17 cellular contexts compared by ENCODE assay signal in genomic region chr15:44015555-44015954, GRCh38.
DNase-seq lines count a peak whose midpoint lies in the region; ATAC-seq, FAIRE-seq and TF ChIP-seq lines count a peak whose summit lies in the region.
"Had no signal": no experiment of that assay in that cellular context is flagged by ENCODE, and none has a peak within 500 bp of the region (broad histone marks: within the 10 kb centered on the region; RNA-seq: fewer than 3 reads in every experiment).

No MANE protein-coding gene starts in this region.

- intact Hi-C loops in sciatic nerve (cut with DNase I): no loop called here

- ATAC-seq in sciatic nerve (peak; percentile 42), HG02588 (IDR thresholded peaks at IDR 0.05; ENCODE audit: unreplicated experiment) (no peak)
- ATAC-seq: A549, GM12878, PC-3 had no signal

- no peak for TF ChIP-seq CTCF in astrocyte of the spinal cord (IDR thresholded peaks at IDR 0.05; ENCODE audit: low read depth, low read length)

- peak; percentile 60 for FAIRE-seq in H54 (lab: Jason Lieb, UNC)
- FAIRE-seq: A549, GM12878, GM18507 had no signal

- no peak for TF ChIP-seq POLR2A in H54 (IDR thresholded peaks at IDR 0.05; ENCODE audit: low read depth, low read length)

- in situ Hi-C loops in astrocyte of the spinal cord (cut with HindIII; ENCODE audit: low sequenced_read_pairs): no loop called here

- H3K4me3 ChIP-seq in astrocyte of the spinal cord (ENCODE audit: low read depth, low read length): no peak overlapping the region
- H3K4me3 ChIP-seq: A549, GM12878 had no signal

- DNase-seq in H54 (ENCODE audit: insufficient read length, low spot score) (no peak), astrocyte of the spinal cord (ENCODE audit: low read depth, low spot score) (peak; percentile 46), iris pigment epithelial cell (ENCODE audit: low read depth) (peak; percentile 22), sciatic nerve (ENCODE audit: low spot score) (no peak), NCI-H774 (lab: John Stamatoyannopoulos, UW) (no peak), OCI-M2 (lab: John Stamatoyannopoulos, UW; ENCODE audit: unreplicated experiment) (no peak)
- DNase-seq: DMS79; H9; NCI-H1436; NCI-H2081 treated with DMSO at 0.1 percent for 48 hours; NCI-H2227 treated with DMSO at 0.1 percent for 48 hours; NK-92 treated with Interleukin-12 subunit alpha and Interleukin-12 subunit beta, amount 100 ng/mL, for 24 hours; PC-3 had no signal

Comparison
In these comparisons a context has a peak if more than half of its experiments do, and no peak if none do; other contexts are left out.
1. DNase-seq: peak in astrocyte of the spinal cord (single experiment) and iris pigment epithelial cell (single experiment); none in H54 (single experiment), sciatic nerve (single experiment), NCI-H774 (single experiment) and OCI-M2 (single experiment).